Comparison of ENCODE assay signal across 7 cellular contexts in genomic region chr20:10536531-10536930, GRCh38.
DNase-seq lines count a peak whose midpoint lies in the region; FAIRE-seq and TF ChIP-seq lines count a peak whose summit lies in the region.

No MANE protein-coding gene starts in this region.

- H3K27me3 ChIP-seq in astrocyte (ENCODE audit: insufficient read depth, low read length), result no peaks in the 10 kb centered on the region

- H3K36me3 Mint-ChIP-seq in astrocyte (ENCODE audit: low read depth, unreplicated experiment), result no peaks in the 10 kb centered on the region
- no peaks in the 10 kb centered on the region for H3K36me3 Mint-ChIP-seq in nephron (ENCODE audit: low read depth)

- TF ChIP-seq CTCF in GM12865 (IDR thresholded peaks at IDR 0.05; ENCODE audit: insufficient read depth, low read depth, low read length, missing control alignments) (peak; percentile 30), astrocyte (IDR thresholded peaks at IDR 0.05; ENCODE audit: insufficient read depth, low read depth, low read length) (peak; percentile 31), nephron (IDR thresholded peaks at IDR 0.05; ENCODE audit: unreplicated experiment in 3 of 3) (peak; percentile 16 to 34 (median 17))

- H3K27ac Mint-ChIP-seq in astrocyte (ENCODE audit: unreplicated experiment) (no peak overlapping the region), nephron (peak overlapping the region in 1 of 3 experiments; percentile 65)

- H4K20me1 ChIP-seq in astrocyte (ENCODE audit: insufficient read depth, low read length), result no peaks in the 10 kb centered on the region

- DNase-seq in GM12865 (ENCODE audit: low read depth), result no peak
- DNase-seq in NAMALWA (ENCODE audit: low spot score), result peak; percentile 10
- no peak for DNase-seq in astrocyte (ENCODE audit: low read depth)
- DNase-seq in HuH-7 (ENCODE audit: low spot score), result no peak
- no peak for DNase-seq in hippocampal formation (lab: John Stamatoyannopoulos, UW)
- no peak for DNase-seq in GF-D8 (lab: John Stamatoyannopoulos, UW)

- H3K36me3 ChIP-seq in astrocyte (ENCODE audit: insufficient read depth, low read length), result no peaks in the 10 kb centered on the region

- FAIRE-seq in astrocyte (lab: Jason Lieb, UNC), result no peak

- no peak overlapping the region for H3K4me3 ChIP-seq in GM12865 (ENCODE audit: low read depth, low read length)
- H3K4me3 ChIP-seq in astrocyte (ENCODE audit: insufficient read depth, low read depth, low read length), result no peak overlapping the region

- H3K27ac ChIP-seq in astrocyte (ENCODE audit: low read depth, low read length), result no peak overlapping the region

- H3K4me1 ChIP-seq in astrocyte (ENCODE audit: insufficient read depth, low read length), result peaks cover 21% of the 10 kb centered on the region

- H3K4me1 Mint-ChIP-seq in astrocyte (ENCODE audit: low read depth, unreplicated experiment), result peaks cover 25% of the 10 kb centered on the region
- peaks cover 33% of the 10 kb centered on the region for H3K4me1 Mint-ChIP-seq in nephron

- no peak overlapping the region for H2AFZ ChIP-seq in astrocyte (ENCODE audit: low read depth, low read length)

- no peak overlapping the region for H3K4me3 Mint-ChIP-seq in astrocyte (ENCODE audit: unreplicated experiment)
- H3K4me3 Mint-ChIP-seq in nephron, result no peak overlapping the region

- no peaks in the 10 kb centered on the region for H3K9me3 ChIP-seq in astrocyte (ENCODE audit: insufficient read depth, low read depth, low read length)

- H3K27me3 Mint-ChIP-seq in astrocyte (ENCODE audit: low read depth, unreplicated experiment) (no peaks in the 10 kb centered on the region), nephron (ENCODE audit: low read depth) (no peaks in the 10 kb centered on the region)

- H3K9me3 Mint-ChIP-seq in astrocyte (ENCODE audit: unreplicated experiment) (no peaks in the 10 kb centered on the region), nephron (no peaks in the 10 kb centered on the region)

- no peak overlapping the region for H3K4me2 ChIP-seq in astrocyte (ENCODE audit: low read length)

- H3K9ac ChIP-seq in astrocyte (ENCODE audit: low read length), result no peak overlapping the region

- H3K79me2 ChIP-seq in astrocyte (ENCODE audit: insufficient read depth, low read length), result no peaks in the 10 kb centered on the region
